In genomic region chr3:12393894-12394293, GRCh38 we compare ENCODE assay signal across 10 cellular contexts.
DNase-seq lines count a peak whose midpoint lies in the region; ATAC-seq, FAIRE-seq and TF ChIP-seq lines count a peak whose summit lies in the region.
"Had no signal": no experiment of that assay in that cellular context is flagged by ENCODE, and none has a peak within 500 bp of the region (broad histone marks: within the 10 kb centered on the region; RNA-seq: fewer than 3 reads in every experiment).

No MANE protein-coding gene starts in this region.

- H3K9me2 ChIP-seq in GM23338 (ENCODE audit: insufficient read depth) = no peaks in the 10 kb centered on the region

- peak; percentile 92 for DNase-seq in GF-D8 (lab: John Stamatoyannopoulos, UW)
- DNase-seq in NCI-H460 (ENCODE audit: extremely low read depth, low read depth) = peak; percentile 72
- no peak for DNase-seq in pancreas
- no peak for DNase-seq in GM23338 (ENCODE audit: low spot score)
- no peak for DNase-seq in activated naive CD4-positive, alpha-beta T cell treated with anti-CD3 and anti-CD28 coated beads, Interleukin-2, amount 50 U/mL, for 16 hours
- DNase-seq: activated B cell treated with CpG ODN at 0.5 μM for 24 hours had no signal

- FAIRE-seq in endometrium (lab: Jason Lieb, UNC) = peak; percentile 97
- peak; percentile 79 for FAIRE-seq in pancreas (lab: Jason Lieb, UNC)

- H3K4me3 ChIP-seq in pancreas (no peak overlapping the region), GM23338 (no peak overlapping the region)
- H3K4me3 ChIP-seq: thoracic aorta had no signal

- H3K4me1 ChIP-seq in pancreas (no peaks in the 10 kb centered on the region), GM23338 (ENCODE audit: insufficient read depth) (no peaks in the 10 kb centered on the region)

- H3K27ac ChIP-seq in pancreas (no peak overlapping the region), GM23338 (ENCODE audit: low read depth) (no peak overlapping the region)
- H3K27ac ChIP-seq: thoracic aorta had no signal

- no peak overlapping the region for H2AFZ ChIP-seq in GM23338

- no peaks in the 10 kb centered on the region for H3K4me1 Mint-ChIP-seq in GM23338

- H3K27me3 ChIP-seq in pancreas (peaks cover 0 to 8% (median 0%) of the 10 kb centered on the region in 4 donors), GM23338 (ENCODE audit: insufficient read depth) (no peaks in the 10 kb centered on the region)

- H3K36me3 ChIP-seq in pancreas (no peaks in the 10 kb centered on the region), GM23338 (ENCODE audit: insufficient read depth) (no peaks in the 10 kb centered on the region)
- H3K36me3 ChIP-seq: thoracic aorta had no signal

- intact Hi-C loops in pancreas (cut with DNase I) = no loop called here

- no peaks in the 10 kb centered on the region for H3K9me3 Mint-ChIP-seq in GM23338
- H3K9me3 Mint-ChIP-seq: activated B cell treated with CpG ODN at 0.5 μM for 24 hours had no signal

- ATAC-seq in pancreas (peak in 3 of 4 donors; percentile 35 to 72 (median 36)), GM23338 (no peak), HG03520 (IDR thresholded peaks at IDR 0.05; ENCODE audit: unreplicated experiment) (no peak), HG02852 (IDR thresholded peaks at IDR 0.05; ENCODE audit: unreplicated experiment) (no peak)

- no peaks in the 10 kb centered on the region for H3K36me3 Mint-ChIP-seq in GM23338 (ENCODE audit: low read depth)

- H4K20me1 ChIP-seq in GM23338 (replicated peaks; ENCODE audit: insufficient read depth) = no peaks in the 10 kb centered on the region

- H3K79me2 ChIP-seq in GM23338 (replicated peaks; ENCODE audit: insufficient read depth) = no peaks in the 10 kb centered on the region

- H3K4me2 ChIP-seq in GM23338 = no peak overlapping the region

- H3K9me3 ChIP-seq in pancreas = no peaks in the 10 kb centered on the region
- H3K9me3 ChIP-seq: thoracic aorta had no signal

- no peaks in the 10 kb centered on the region for H3F3A ChIP-seq in GM23338 (replicated peaks; ENCODE audit: low read depth)

- H3K27ac Mint-ChIP-seq in GM23338 = no peak overlapping the region
- H3K27ac Mint-ChIP-seq: activated B cell treated with CpG ODN at 0.5 μM for 24 hours had no signal

- TF ChIP-seq CTCF in pancreas (IDR thresholded peaks at IDR 0.05) = no peak
- TF ChIP-seq CTCF in GM23338 (conservative IDR thresholded peaks at IDR 0.05; ENCODE audit: low read depth in 2 of 2) = no peak

- no peaks in the 10 kb centered on the region for H3K27me3 Mint-ChIP-seq in GM23338 (ENCODE audit: insufficient read depth, low read depth, poor library complexity)
- H3K27me3 Mint-ChIP-seq: activated B cell treated with CpG ODN at 0.5 μM for 24 hours had no signal

- no peak overlapping the region for H3K4me3 Mint-ChIP-seq in GM23338
- H3K4me3 Mint-ChIP-seq: activated B cell treated with CpG ODN at 0.5 μM for 24 hours had no signal

- WGBS in pancreas, 2 donors = 60 to 86% methylated on average over 1 of the region's 1 CpG

TF ChIP-seq in GM23338, 12 proteins besides CTCF, POLR2A, EP300 and RAD21:
- TF ChIP-seq EZH2 (IDR thresholded peaks at IDR 0.05; ENCODE audit: low read depth, unreplicated experiment) = no peak
- TF ChIP-seq ZNF462 (CRISPR knock-in tag; IDR thresholded peaks at IDR 0.05) = no peak
- TF ChIP-seq CREB1 (CRISPR knock-in tag; IDR thresholded peaks at IDR 0.05; ENCODE audit: low read depth) = no peak
- no peak for TF ChIP-seq STAT1 (IDR thresholded peaks at IDR 0.05; ENCODE audit: unreplicated experiment)
- no peak for TF ChIP-seq JUNB (IDR thresholded peaks at IDR 0.05; ENCODE audit: unreplicated experiment)

Comparison
In these comparisons a context has a peak if more than half of its experiments do, and no peak if none do; other contexts are left out.
1. DNase-seq: peak in GF-D8 (single experiment) and NCI-H460 (single experiment); none in pancreas (0 of 6), GM23338 (single experiment) and activated naive CD4-positive, alpha-beta T cell treated with anti-CD3 and anti-CD28 coated beads, Interleukin-2, amount 50 U/mL, for 16 hours (single experiment).
2. ATAC-seq: peak in pancreas (3 of 4); none in GM23338 (single experiment), HG03520 (single experiment) and HG02852 (single experiment).